31 cellular contexts compared by ENCODE assay signal in genomic region chr11:16978021-16978370, GRCh38. TPM values are rescaled to one million over a fixed set of nuclear protein-coding genes. Genes with fewer than 3 reads are reported as not detected.
DNase-seq lines count a peak whose midpoint lies in the region; FAIRE-seq and TF ChIP-seq lines count a peak whose summit lies in the region.
"Had no signal": no experiment of that assay in that cellular context is flagged by ENCODE, and none has a peak within 500 bp of the region (broad histone marks: within the 10 kb centered on the region; RNA-seq: fewer than 3 reads in every experiment).

No MANE protein-coding gene starts in this region.

- no peak for TF ChIP-seq RAD21 in H1 (IDR thresholded peaks at IDR 0.05 in 1 of 2, conservative IDR thresholded peaks at IDR 0.05 in 1 of 2; ENCODE audit: low read depth in 2 of 2, low read length in 2 of 2)

- no peak overlapping the region for H3K56ac ChIP-seq in H1 (replicated peaks; ENCODE audit: insufficient read length, low read depth, low read length)

- no peak overlapping the region for H2BK120ac ChIP-seq in H1 (replicated peaks; ENCODE audit: low read depth, low read length)

- H4K20me1 ChIP-seq in H1 (replicated peaks in 1 of 2; ENCODE audit: control insufficient read depth in 1 of 2, insufficient read depth in 2 of 2, low read length in 2 of 2), result peaks cover 0 to 5% of the 10 kb centered on the region in 2 experiments

- no peak for TF ChIP-seq EP300 in H1 (IDR thresholded peaks at IDR 0.05; ENCODE audit: borderline replicate concordance in 1 of 2, low read depth in 2 of 2, low read length in 2 of 2)

- no peak overlapping the region for H3K27ac ChIP-seq in H1 (ENCODE audit: low read depth, low read length)
- H3K27ac ChIP-seq: ascending aorta, HL-60, parathyroid adenoma, right lobe of liver, spleen, transverse colon had no signal

- H3K27me3 Mint-ChIP-seq in nephron (ENCODE audit: low read depth) (no peaks in the 10 kb centered on the region), type B pancreatic cell (no peaks in the 10 kb centered on the region)

- no peak overlapping the region for H2BK5ac ChIP-seq in H1 (ENCODE audit: low read depth, low read length)

- POLR2A ChIA-PET in H1 (lab: Charles Lee; ENCODE audit: partially characterized antibody), result interaction anchor here (0.9 to 1.5 kb wide), 2 partner anchors 11 to 100 kb away, joined by 3 to 5 read pairs; partner anchors contain the start of gene RPS13

- H3K9ac ChIP-seq in H1 (replicated peaks in 1 of 4; ENCODE audit: extremely low read depth in 1 of 4, low read depth in 3 of 4, low read length in 3 of 4), result no peak overlapping the region
- H3K9ac ChIP-seq: parathyroid adenoma had no signal

- no peak overlapping the region for H3K18ac ChIP-seq in H1 (ENCODE audit: extremely low read depth, low read length)

- peak overlapping the region in 1 of 4 experiments; percentile 8; a peak in 1 of 8 replicates for H3K4me3 ChIP-seq in H1 (ENCODE audit: extremely low read depth in 1 of 4, insufficient read depth in 2 of 4, low read depth in 3 of 4, low read length in 4 of 4)
- H3K4me3 ChIP-seq: ascending aorta, lung, right lobe of liver, spleen, transverse colon had no signal

- H3K27ac Mint-ChIP-seq in nephron (peak overlapping the region in 2 of 3 experiments; percentile 12 to 94), type B pancreatic cell (peak overlapping the region; percentile 62)
- H3K27ac Mint-ChIP-seq: activated CD4-positive, alpha-beta T cell treated with anti-CD3 and anti-CD28 coated beads, Interleukin-2, amount 10 ng/mL, durations not matched to agents 24 days and 14 days; CD14-positive monocyte had no signal

- H4K5ac ChIP-seq in H1 (ENCODE audit: insufficient read length, low read depth, low read length), result no peak overlapping the region

- H3K4me1 Mint-ChIP-seq in nephron (peaks cover 18% of the 10 kb centered on the region), type B pancreatic cell (ENCODE audit: unreplicated experiment) (peaks cover 56% of the 10 kb centered on the region)

- H2BK20ac ChIP-seq in H1 (ENCODE audit: low read length), result no peak overlapping the region

- no peaks in the 10 kb centered on the region for H3K36me3 ChIP-seq in H1 (ENCODE audit: control insufficient read depth in 2 of 4, insufficient read depth in 4 of 4, low read length in 3 of 4)
- H3K36me3 ChIP-seq: ascending aorta, right lobe of liver, spleen, transverse colon had no signal

- no peak overlapping the region for H2BK15ac ChIP-seq in H1 (ENCODE audit: low read length)

- H3K79me1 ChIP-seq in H1 (ENCODE audit: low read depth, low read length), result peaks cover 12% of the 10 kb centered on the region

- H3K4me2 ChIP-seq in H1 (ENCODE audit: insufficient read depth in 1 of 2, low read depth in 2 of 2, low read length in 2 of 2), result peak overlapping the region; percentile 0 to 9; a peak in 2 of 4 replicates

- no peaks in the 10 kb centered on the region for H3K23me2 ChIP-seq in H1 (ENCODE audit: low read depth, low read length)

- CTCF ChIA-PET in H1 (lab: Charles Lee; ENCODE audit: partially characterized antibody), result interaction anchor here (1.0 to 1.8 kb wide), 4 partner anchors 17 to 85 kb away, joined by 3 to 5 read pairs (median 4); partner anchors contain the start of gene PLEKHA7

- peaks cover 0 to 29% of the 10 kb centered on the region in 2 experiments; a peak in 2 of 4 replicates for H3K79me2 ChIP-seq in H1 (ENCODE audit: control insufficient read depth in 1 of 2, insufficient read depth in 2 of 2, low read length in 2 of 2)

- no peak overlapping the region for H3K23ac ChIP-seq in H1 (ENCODE audit: insufficient read length)

- H3K36me3 Mint-ChIP-seq in nephron (ENCODE audit: low read depth), result no peaks in the 10 kb centered on the region
- H3K36me3 Mint-ChIP-seq in type B pancreatic cell, result no peaks in the 10 kb centered on the region
- H3K36me3 Mint-ChIP-seq: CD14-positive monocyte had no signal

- no peak overlapping the region for H4K91ac ChIP-seq in H1 (replicated peaks; ENCODE audit: insufficient read length, low read length)

- no peak overlapping the region for H2AK5ac ChIP-seq in H1 (ENCODE audit: low read depth, low read length)

- 51% methylated on average over 3 of the region's 3 CpGs; no CpG with 5 or more reads in 1 of the 2 experiments for WGBS in H1 (ENCODE audit: extremely low coverage in 1 of 2, insufficient coverage in 1 of 2, insufficient read length in 1 of 2, insufficient replicate concordance in 2 of 2, low coverage in 1 of 2, low lambda C conversion rate in 2 of 2, missing lambda C conversion rate in 1 of 2), 2 experiments

- DNase-seq in NCI-H146 (lab: John Stamatoyannopoulos, UW) (peak; percentile 35), NCI-H146 treated with DMSO at 0.1 percent for 48 hours (lab: John Stamatoyannopoulos, UW; ENCODE audit: unreplicated experiment) (no peak), H1 (ENCODE audit: low read depth in 1 of 2, low spot score in 2 of 2) (no peak), type B pancreatic cell (ENCODE audit: extremely low spot score, unreplicated experiment) (no peak), GM12891 (ENCODE audit: insufficient read length, low spot score) (no peak), urothelium cell line (ENCODE audit: low spot score) (no peak), LoVo (ENCODE audit: low spot score) (no peak)
- DNase-seq: 8988T; activated CD4-positive, alpha-beta T cell treated with anti-CD3 and anti-CD28 coated beads, Interleukin-2, amount 10 ng/mL, durations not matched to agents 24 days and 14 days; activated CD8-positive, alpha-beta memory T cell treated with anti-CD3 and anti-CD28 coated beads for 24 hours; activated effector memory CD4-positive, alpha-beta T cell treated with Interleukin-2 at 50 U/mL for 16 hours; central memory CD4-positive, alpha-beta T cell; cortex of kidney; DMS79 treated with DMSO at 0.1 percent for 48 hours; foreskin fibroblast; GDM1; NCI-H1436; NCI-H2171; right lobe of liver; spleen; stimulated activated CD4-positive, alpha-beta T cell treated with anti-CD3 and anti-CD28 coated beads, Interleukin-2, amount 100 ng/mL, for 24 hours; stimulated activated CD8-positive, alpha-beta memory T cell treated with anti-CD3 and anti-CD28 coated beads, Interleukin-4, amount 100 ng/mL, for 48 hours; T-helper 9 cell had no signal

- H3K14ac ChIP-seq in H1 (ENCODE audit: insufficient read length), result no peak overlapping the region

- no peaks in the 10 kb centered on the region for H3K9me3 ChIP-seq in H1 (ENCODE audit: insufficient read depth in 2 of 2, low read depth in 1 of 2, low read length in 1 of 2)
- H3K9me3 ChIP-seq: ascending aorta, right lobe of liver, spleen, transverse colon had no signal

- no peaks in the 10 kb centered on the region for H3K27me3 ChIP-seq in H1 (replicated peaks in 1 of 4; ENCODE audit: control insufficient read depth in 3 of 4, extremely low read depth in 1 of 4, insufficient read depth in 3 of 4, low read length in 3 of 4)
- H3K27me3 ChIP-seq: ascending aorta, right lobe of liver, spleen, transverse colon had no signal

- TF ChIP-seq POLR2A in H1 (IDR thresholded peaks at IDR 0.05; ENCODE audit: control extremely low read depth in 1 of 2, low read depth in 2 of 2, low read length in 2 of 2) (no peak), GM12891 (IDR thresholded peaks at IDR 0.05; ENCODE audit: low read depth, low read length) (no peak)

- H3K4me3 Mint-ChIP-seq in nephron (no peak overlapping the region), type B pancreatic cell (peak overlapping the region; percentile 33)
- H3K4me3 Mint-ChIP-seq: activated CD4-positive, alpha-beta T cell treated with anti-CD3 and anti-CD28 coated beads, Interleukin-2, amount 10 ng/mL, durations not matched to agents 24 days and 14 days; CD14-positive monocyte had no signal

- no peak overlapping the region for H4K8ac ChIP-seq in H1 (ENCODE audit: extremely low read depth, insufficient read depth, low read length)

- peaks cover 4 to 32% (median 18%) of the 10 kb centered on the region in 4 experiments for H3K4me1 ChIP-seq in H1 (replicated peaks in 1 of 4; ENCODE audit: control insufficient read depth in 3 of 4, insufficient read depth in 4 of 4, low read length in 3 of 4)
- H3K4me1 ChIP-seq: ascending aorta, right lobe of liver had no signal

- FAIRE-seq in H1 (lab: Jason Lieb, UNC), result no peak
- no peak for FAIRE-seq in GM12891 (lab: Jason Lieb, UNC)
- FAIRE-seq in urothelium cell line (lab: Jason Lieb, UNC), result no peak

- no peaks in the 10 kb centered on the region for H3K9me3 Mint-ChIP-seq in nephron
- H3K9me3 Mint-ChIP-seq in type B pancreatic cell, result no peaks in the 10 kb centered on the region
- H3K9me3 Mint-ChIP-seq: activated CD4-positive, alpha-beta T cell treated with anti-CD3 and anti-CD28 coated beads, Interleukin-2, amount 10 ng/mL, durations not matched to agents 24 days and 14 days; CD14-positive monocyte had no signal

- TF ChIP-seq CTCF in H1 (IDR thresholded peaks at IDR 0.05; ENCODE audit: control extremely low read depth in 1 of 3, insufficient read depth in 1 of 3, low read depth in 1 of 3, low read length in 3 of 3) (no peak), nephron (IDR thresholded peaks at IDR 0.05; ENCODE audit: unreplicated experiment in 3 of 3) (no peak), type B pancreatic cell (conservative IDR thresholded peaks at IDR 0.05) (no peak)

- H3K4ac ChIP-seq in H1 (replicated peaks; ENCODE audit: insufficient read length, low read depth, low read length), result no peak overlapping the region

- no peak overlapping the region for H2BK12ac ChIP-seq in H1 (ENCODE audit: low read depth, low read length)

- H2AFZ ChIP-seq in H1 (ENCODE audit: low read length), result no peak overlapping the region
- H2AFZ ChIP-seq: parathyroid adenoma had no signal

TF ChIP-seq in H1, 55 proteins besides CTCF, POLR2A, EP300 and RAD21 (continues in another document):
- TF ChIP-seq GTF2F1 (IDR thresholded peaks at IDR 0.05; ENCODE audit: borderline replicate concordance, low read depth, low read length), result no peak

TF ChIP-seq in GM12891, 5 proteins besides CTCF, POLR2A, EP300 and RAD21 (continues in another document):
- TF ChIP-seq PAX5 (IDR thresholded peaks at IDR 0.05; ENCODE audit: insufficient read depth, low read length, severe bottlenecking), result no peak
- no peak for TF ChIP-seq SPI1 (IDR thresholded peaks at IDR 0.05; ENCODE audit: low read depth, low read length)
- TF ChIP-seq TAF1 (IDR thresholded peaks at IDR 0.05; ENCODE audit: low read depth, low read length), result no peak
- no peak for TF ChIP-seq POU2F2 (IDR thresholded peaks at IDR 0.05; ENCODE audit: low read depth, low read length)

RNA-seq across cellular contexts. Expression of gene PLEKHA7, which starts 36.2 kb away (rescaled TPM):
- total RNA-seq in H1 (2021; fragmentation: NEBNext Ultra II Directional; extraction: Animal tissue kit (Norgen Biotek cat#: 25700)), result 25.0 and 25.6 TPM in 2 replicates
- 11.4 and 13.6 TPM in 2 replicates for polyA plus RNA-seq in H1 (2011; rRNA removed)
- 14.2 TPM for polyA plus RNA-seq in H1 (2011; cell fraction: cytosol; rRNA removed)
- polyA plus RNA-seq in H1 (2011; cell fraction: nucleus; rRNA removed), result 40.4 TPM
- 16.2 to 20.0 TPM (median 18.7 TPM) in 4 replicates for polyA plus RNA-seq in H1 (2012, experiment 1 of 2)
- polyA plus RNA-seq in H1 (2012, experiment 2 of 2), result 5.2 TPM
- 10.9 TPM for polyA plus RNA-seq in H1 (2013, experiment 1 of 2)
- polyA plus RNA-seq in H1 (2013, experiment 2 of 2), result 9.1 TPM
- polyA minus RNA-seq in H1 (2011; rRNA and poly(A)+ RNA removed), result 11.7 and 13.8 TPM in 2 replicates
- polyA minus RNA-seq in H1 (2011; cell fraction: cytosol; rRNA and poly(A)+ RNA removed), result 11.4 TPM
- polyA minus RNA-seq in H1 (2011; cell fraction: nucleus; rRNA and poly(A)+ RNA removed), result 28.0 TPM
- total RNA-seq in type B pancreatic cell (ENCODE audit: low replicate concordance), result 64.7 and 177 TPM in 2 replicates
- polyA plus RNA-seq in GM12891 (2012; ENCODE audit: low read depth, missing spikeins), result 0.86 TPM
- total RNA-seq: RPMI7951 had no signal
